In the genomic region with DNA sequence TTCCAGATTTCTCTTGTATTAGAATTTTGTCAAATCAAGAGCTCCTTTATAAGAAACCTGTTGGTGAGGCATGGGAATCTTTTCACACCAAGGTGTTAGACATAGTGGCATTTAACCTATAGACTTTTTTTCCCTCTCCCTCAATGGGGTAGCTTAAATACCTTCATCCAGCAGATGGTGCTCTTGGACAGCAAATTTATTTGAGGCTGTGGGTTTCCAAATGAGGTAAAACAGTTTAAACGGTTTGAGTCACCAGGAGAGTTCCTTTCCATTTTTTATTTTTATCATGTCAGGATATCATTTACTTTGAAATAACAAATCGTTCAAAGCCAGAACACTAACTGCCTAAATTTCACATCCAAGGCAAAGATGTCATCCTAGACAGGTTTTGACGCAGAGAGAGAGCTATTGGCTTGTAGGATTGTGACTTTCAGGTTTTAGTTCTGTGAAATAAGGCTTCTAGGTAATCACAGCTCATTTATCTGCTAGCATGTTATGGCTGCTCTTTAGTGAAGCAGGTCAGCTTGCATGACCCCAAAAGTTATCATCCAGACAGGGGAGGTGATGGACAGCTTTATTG, we compare ENCODE assay signal across 8 cellular contexts.
DNase-seq lines count a peak whose midpoint lies in the region; ATAC-seq and TF ChIP-seq lines count a peak whose summit lies in the region.

No MANE protein-coding gene starts in this region.

- TF ChIP-seq CTCF in hepatocyte (IDR thresholded peaks at IDR 0.05; ENCODE audit: poor library complexity): peak; percentile 79

- H3K9me2 ChIP-seq in hepatocyte (replicated peaks; ENCODE audit: insufficient read depth): no peaks in the 10 kb centered on the region

- peaks cover 4% of the 10 kb centered on the region for H4K20me1 ChIP-seq in hepatocyte (ENCODE audit: insufficient read depth, poor library complexity, severe bottlenecking)

- DNase-seq in NOMO-1 treated with DMSO at 0.1 percent for 48 hours (lab: John Stamatoyannopoulos, UW; ENCODE audit: unreplicated experiment) (peak; percentile 1), NOMO-1 treated with dmso at 0.1 percent for 144 hours (lab: John Stamatoyannopoulos, UW; ENCODE audit: unreplicated experiment) (no peak), H7 (peak; percentile 67), NCI-H345 treated with DMSO at 0.1 percent for 48 hours (lab: John Stamatoyannopoulos, UW; ENCODE audit: unreplicated experiment) (peak; percentile 22), hepatocyte (ENCODE audit: low spot score) (peak; percentile 73)
- peak; percentile 11 for DNase-seq in stimulated activated CD8-positive, alpha-beta memory T cell treated with anti-CD3 and anti-CD28 coated beads, Interleukin-4, amount 100 ng/mL, for 24 hours (ENCODE audit: low read depth)

- H3K27ac Mint-ChIP-seq in activated T-helper 17 cell treated with anti-CD3 and anti-CD28 coated beads, Interleukin-2, amount 50 U/mL, for 72 hours: peak overlapping the region; percentile 26

- no peak overlapping the region for H3K4me3 Mint-ChIP-seq in activated T-helper 17 cell treated with anti-CD3 and anti-CD28 coated beads, Interleukin-2, amount 50 U/mL, for 72 hours

- H3K27ac ChIP-seq in hepatocyte: no peak overlapping the region

- H3K79me2 ChIP-seq in hepatocyte: peaks cover under 1% of the 10 kb centered on the region

- H3K9me3 ChIP-seq in hepatocyte (ENCODE audit: low read depth): no peaks in the 10 kb centered on the region

- H3K4me2 ChIP-seq in hepatocyte: peak overlapping the region; percentile 23

- peaks cover 74% of the 10 kb centered on the region for H3K36me3 Mint-ChIP-seq in activated T-helper 17 cell treated with anti-CD3 and anti-CD28 coated beads, Interleukin-2, amount 50 U/mL, for 72 hours (ENCODE audit: low read depth)

- H2AFZ ChIP-seq in hepatocyte: no peak overlapping the region

- H3K4me1 ChIP-seq in hepatocyte (ENCODE audit: insufficient read depth): no peaks in the 10 kb centered on the region

- no peaks in the 10 kb centered on the region for H3K9me3 Mint-ChIP-seq in activated T-helper 17 cell treated with anti-CD3 and anti-CD28 coated beads, Interleukin-2, amount 50 U/mL, for 72 hours

- 21% methylated on average over 3 of the region's 3 CpGs for WGBS in hepatocyte (ENCODE audit: low lambda C conversion rate, missing lambda C conversion rate)

- ATAC-seq in activated T-helper 17 cell treated with anti-CD3 and anti-CD28 coated beads, Interleukin-2, amount 50 U/mL, for 72 hours (replicated peaks): peak; percentile 59
- no peak for ATAC-seq in GM21381 (IDR thresholded peaks at IDR 0.05; ENCODE audit: unreplicated experiment)

- H3K4me1 Mint-ChIP-seq in activated T-helper 17 cell treated with anti-CD3 and anti-CD28 coated beads, Interleukin-2, amount 50 U/mL, for 72 hours: peaks cover 6% of the 10 kb centered on the region

- H3K4me3 ChIP-seq in H7 (ENCODE audit: insufficient read depth, low read depth, low read length): no peak overlapping the region
- no peak overlapping the region for H3K4me3 ChIP-seq in hepatocyte

- H3K27me3 ChIP-seq in H7 (ENCODE audit: control insufficient read depth, insufficient read depth, low read length): no peaks in the 10 kb centered on the region
- H3K27me3 ChIP-seq in hepatocyte: no peaks in the 10 kb centered on the region

- no peaks in the 10 kb centered on the region for H3K27me3 Mint-ChIP-seq in activated T-helper 17 cell treated with anti-CD3 and anti-CD28 coated beads, Interleukin-2, amount 50 U/mL, for 72 hours

- H3K36me3 ChIP-seq in H7 (replicated peaks; ENCODE audit: control insufficient read depth, insufficient read depth, low read length): peaks cover 1% of the 10 kb centered on the region; the same call in 1 of the 2 replicates
- H3K36me3 ChIP-seq in hepatocyte (replicated peaks; ENCODE audit: insufficient read depth, low read depth): no peaks in the 10 kb centered on the region
